Comparison of ENCODE assay signal across 8 cellular contexts in the genomic region with DNA sequence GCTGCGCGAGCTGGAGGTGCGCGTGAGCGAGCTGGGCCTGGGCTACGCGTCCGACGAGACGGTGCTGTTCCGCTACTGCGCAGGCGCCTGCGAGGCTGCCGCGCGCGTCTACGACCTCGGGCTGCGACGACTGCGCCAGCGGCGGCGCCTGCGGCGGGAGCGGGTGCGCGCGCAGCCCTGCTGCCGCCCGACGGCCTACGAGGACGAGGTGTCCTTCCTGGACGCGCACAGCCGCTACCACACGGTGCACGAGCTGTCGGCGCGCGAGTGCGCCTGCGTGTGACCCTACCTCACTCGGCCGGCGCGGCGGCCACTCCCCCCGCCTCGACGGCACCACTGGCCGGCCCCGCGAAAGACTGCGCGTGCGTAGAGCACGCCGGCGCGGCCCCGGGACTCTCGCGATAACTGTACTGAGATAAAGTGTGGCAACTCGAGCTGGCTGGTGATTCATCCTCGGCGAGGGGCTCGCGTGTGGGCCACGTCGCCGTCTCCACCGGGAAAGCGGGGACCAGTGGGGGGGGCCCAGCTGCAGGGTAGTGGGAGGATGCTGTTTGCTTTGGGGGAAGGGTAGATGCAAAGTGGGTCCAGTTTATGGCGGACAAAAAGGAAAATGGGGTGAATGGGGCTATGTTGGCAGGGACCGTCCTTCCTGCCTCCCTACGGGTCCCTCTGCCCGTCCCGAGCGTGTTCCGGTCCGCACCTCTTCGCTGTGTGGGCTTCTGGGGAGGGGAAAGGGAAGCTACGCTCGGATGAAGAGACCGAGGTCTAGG. TPM values are rescaled to one million over a fixed set of nuclear protein-coding genes. Genes with fewer than 3 reads are reported as not detected.
DNase-seq lines count a peak whose midpoint lies in the region; ATAC-seq and TF ChIP-seq lines count a peak whose summit lies in the region.

No MANE protein-coding gene starts in this region.

- CTCF ChIA-PET in A673 (lab: Charles Lee) = interaction anchor here (1.1 to 2.7 kb wide), 2 partner anchors 24 to 108 kb away, joined by 3 to 20 read pairs; a partner anchor contains a TSS

- peak overlapping the region; percentile 89 for H3K27ac ChIP-seq in A673 (ENCODE audit: low read depth, low read length, poor library complexity, severe bottlenecking)

- TF ChIP-seq CTCF in A673 (conservative IDR thresholded peaks at IDR 0.05; ENCODE audit: low read depth, low read length) = no peak

- no TSS peak for BruUV-seq in A673 (replicated peaks; lab: Mats Ljungman, UMichigan)

- H3K4me1 ChIP-seq in A673 (ENCODE audit: insufficient read depth, low read length, poor library complexity, severe bottlenecking) = peaks cover 22% of the 10 kb centered on the region

- H3K4me3 ChIP-seq in A673 (ENCODE audit: low read depth, low read length, poor library complexity, severe bottlenecking) = peak overlapping the region; percentile 61

- DNase-seq in A673 (ENCODE audit: low spot score) = peak; percentile 96
- peak; percentile 98 for DNase-seq in NCI-H2196 (lab: John Stamatoyannopoulos, UW; ENCODE audit: unreplicated experiment)
- peak; percentile 82 for DNase-seq in activated CD4-positive, CD25-positive, alpha-beta regulatory T cell treated with anti-CD3 and anti-CD28 coated beads, Interleukin-2, amount 50 U/mL, for 16 hours (ENCODE audit: low read depth, low spot score)
- peak; percentile 62 for DNase-seq in cerebellar cortex (ENCODE audit: low spot score)
- peak; percentile 91 for DNase-seq in kidney tubule cell (ENCODE audit: low spot score)
- peak; percentile 87 to 93 for DNase-seq in stimulated activated CD4-positive, alpha-beta T cell treated with anti-CD3 and anti-CD28 coated beads, Interleukin-15, amount 100 ng/mL, for 1 hour (ENCODE audit: low read depth in 1 of 2, low spot score in 1 of 2)

- intact Hi-C loops in A673 (cut with micrococcal nuclease; ENCODE audit: unreplicated experiment) = no loop called here

- H3K9me3 ChIP-seq in A673 (ENCODE audit: low read depth, low read length, poor library complexity, severe bottlenecking) = no peaks in the 10 kb centered on the region

- POLR2A ChIA-PET in A673 (lab: Charles Lee; ENCODE audit: low non-redundant PET) = interaction anchor here (0.5 to 1.4 kb wide), 2 partner anchors 47 to 77 kb away, joined by 3 to 6 read pairs; a partner anchor contains a TSS

- no peaks in the 10 kb centered on the region for H3K27me3 ChIP-seq in A673 (replicated peaks; ENCODE audit: insufficient read depth, low read depth, low read length, poor library complexity)

- H3K36me3 ChIP-seq in A673 (ENCODE audit: insufficient read depth, low read length, poor library complexity, severe bottlenecking) = no peaks in the 10 kb centered on the region

- ATAC-seq in GM18861 (IDR thresholded peaks at IDR 0.05; ENCODE audit: unreplicated experiment) (peak; percentile 79), HG03064 (IDR thresholded peaks at IDR 0.05; ENCODE audit: low read depth, unreplicated experiment) (peak; percentile 47)

RNA-seq across cellular contexts. Expression of a gene that starts 11.4 kb away (rescaled TPM):
- not detected in 2 replicates for total RNA-seq in A673 (2021)

RNA-seq across cellular contexts. Expression of a gene that starts 23.2 kb away (rescaled TPM):
- not detected in 2 replicates for total RNA-seq in A673 (2021)

RNA-seq across cellular contexts. Expression of a gene that starts 23.2 kb away (rescaled TPM):
- total RNA-seq in A673 (2021) = 1.6 and 3.9 TPM in 2 replicates

RNA-seq across cellular contexts. Expression of a gene that starts 37.1 kb away (rescaled TPM):
- total RNA-seq in A673 (2021) = 56.8 and 85.3 TPM in 2 replicates

RNA-seq across cellular contexts. Expression of a gene that starts 42.3 kb away (rescaled TPM):
- not detected in 2 replicates for total RNA-seq in A673 (2021)

Comparison
In these comparisons a context has a peak if more than half of its experiments do, and no peak if none do; other contexts are left out.
1. Peak in every context shown above with its lines: DNase-seq, ATAC-seq, H3K4me3 ChIP-seq and H3K27ac ChIP-seq.